30 cellular contexts compared by ENCODE assay signal in the genomic region with DNA sequence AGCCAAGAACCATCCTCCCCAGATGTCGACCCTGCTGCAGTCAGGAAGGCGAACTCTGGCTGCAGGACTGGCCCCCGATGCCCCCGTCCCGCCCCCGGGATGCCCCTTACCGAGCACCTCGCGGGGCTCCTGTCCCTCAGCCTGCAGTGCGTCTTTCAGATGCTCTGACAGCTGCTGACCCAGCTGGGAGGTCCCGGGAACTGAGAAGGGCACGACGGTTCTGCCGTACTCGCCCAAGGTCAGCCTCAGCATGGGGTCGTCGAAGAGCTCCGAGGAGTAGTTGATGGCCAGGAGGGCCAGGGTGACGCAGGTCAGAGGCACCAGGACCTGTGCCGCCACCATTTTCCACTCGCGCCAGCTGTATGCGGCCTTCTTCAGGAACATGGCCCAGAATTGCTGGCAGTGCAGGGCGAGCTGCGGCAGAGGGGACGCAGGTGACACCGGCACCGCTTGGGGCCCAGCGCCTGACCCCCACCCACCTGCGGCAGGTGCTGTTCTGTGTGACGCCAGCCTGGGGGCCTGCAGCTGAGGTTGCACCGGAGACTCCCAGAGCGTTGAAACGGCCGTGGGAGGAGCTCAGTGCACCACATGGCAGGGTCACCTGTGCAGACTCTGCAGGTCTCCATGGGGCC. TPM values are rescaled to one million over a fixed set of nuclear protein-coding genes. Genes with fewer than 3 reads are reported as not detected.
"Had no signal": no experiment of that assay in that cellular context is flagged by ENCODE, and none has a peak within 500 bp of the region (broad histone marks: within the 10 kb centered on the region; RNA-seq: fewer than 3 reads in every experiment).

No MANE protein-coding gene starts in this region.

- H3K27me3 ChIP-seq: colonic mucosa, gastroesophageal sphincter, heart left ventricle, hepatocyte, pancreas, right lobe of liver, transverse colon, upper lobe of right lung, uterus had no signal

- DNase-seq: colonic mucosa; effector CD8-positive, alpha-beta T cell; foreskin fibroblast; heart left ventricle; kidney glomerular epithelial cell; left colon; left ventricle myocardium superior; lower lobe of right lung; naive thymus-derived CD8-positive, alpha-beta T cell; nephron progenitor cell; occipital lobe; pancreas; retina; right lobe of liver; small intestine; stimulated activated CD4-positive, alpha-beta T cell treated with anti-CD3 and anti-CD28 coated beads, Interleukin-12 subunit alpha, Interleukin-12 subunit beta, amount 100 ng/mL, for 4 hours; stimulated activated CD4-positive, alpha-beta T cell treated with anti-CD3 and anti-CD28 coated beads, Interleukin-1b, Interleukin-23, amount 100 ng/mL, for 48 hours; stimulated activated CD4-positive, alpha-beta T cell treated with anti-CD3 and anti-CD28 coated beads, Interleukin-4, amount 100 ng/mL, for 24 hours; transverse colon; upper lobe of right lung; uterus had no signal

- H3K9me3 ChIP-seq: colonic mucosa, gastroesophageal sphincter, heart left ventricle, lower lobe of right lung, pancreas, right lobe of liver, thoracic aorta, transverse colon, upper lobe of right lung, uterus had no signal

- ATAC-seq: esophagus mucosa; gastroesophageal sphincter; heart left ventricle; left colon; left ventricle myocardium superior; lower lobe of right lung; naive thymus-derived CD8-positive, alpha-beta T cell; pancreas; right lobe of liver; stimulated activated effector memory CD8-positive, alpha-beta T cell treated with anti-CD3 and anti-CD28 coated beads, Interleukin-12 subunit alpha, Interleukin-12 subunit beta, amount 100 ng/mL, for 72 hours; upper lobe of right lung had no signal

- H3K9me3 Mint-ChIP-seq: dendritic cell treated with granulocyte-macrophage colony-stimulating factor and Interleukin-4, amounts not matched to agents 40 ng/mL and 50 ng/mL, for 4 days; endodermal cell; naive thymus-derived CD8-positive, alpha-beta T cell; nephron progenitor cell; stimulated activated effector memory CD8-positive, alpha-beta T cell treated with anti-CD3 and anti-CD28 coated beads, Interleukin-12 subunit alpha, Interleukin-12 subunit beta, amount 100 ng/mL, for 72 hours; stimulated activated naive CD8-positive, alpha-beta T cell treated with anti-CD3 and anti-CD28 coated beads, Interleukin-15, Interleukin-2, amounts not matched to agents 100 ng/mL and 50 ng/mL, for 24 hours had no signal

- H3K27ac ChIP-seq: colonic mucosa, epithelial cell of prostate, gastroesophageal sphincter, heart left ventricle, hepatocyte, lower lobe of right lung, pancreas, right lobe of liver, thoracic aorta, transverse colon, upper lobe of right lung, uterus had no signal

- H3K4me3 ChIP-seq: colonic mucosa, gastroesophageal sphincter, heart left ventricle, hepatocyte, lower lobe of right lung, pancreas, right lobe of liver, thoracic aorta, transverse colon, upper lobe of right lung, uterus had no signal

- H3K27me3 Mint-ChIP-seq: dendritic cell treated with granulocyte-macrophage colony-stimulating factor and Interleukin-4, amounts not matched to agents 40 ng/mL and 50 ng/mL, for 4 days; naive thymus-derived CD8-positive, alpha-beta T cell; stimulated activated naive CD8-positive, alpha-beta T cell treated with anti-CD3 and anti-CD28 coated beads, Interleukin-15, Interleukin-2, amounts not matched to agents 100 ng/mL and 50 ng/mL, for 24 hours had no signal

- H3K4me1 ChIP-seq: colonic mucosa, gastroesophageal sphincter, heart left ventricle, lower lobe of right lung, pancreas, right lobe of liver, transverse colon, upper lobe of right lung, uterus had no signal

- FAIRE-seq: pancreas, small intestine had no signal

- H3K27ac Mint-ChIP-seq: dendritic cell treated with granulocyte-macrophage colony-stimulating factor and Interleukin-4, amounts not matched to agents 40 ng/mL and 50 ng/mL, for 4 days; endodermal cell; naive thymus-derived CD8-positive, alpha-beta T cell; nephron progenitor cell; stimulated activated effector memory CD8-positive, alpha-beta T cell treated with anti-CD3 and anti-CD28 coated beads, Interleukin-12 subunit alpha, Interleukin-12 subunit beta, amount 100 ng/mL, for 72 hours; stimulated activated naive CD8-positive, alpha-beta T cell treated with anti-CD3 and anti-CD28 coated beads, Interleukin-15, Interleukin-2, amounts not matched to agents 100 ng/mL and 50 ng/mL, for 24 hours had no signal

- H3K4me1 Mint-ChIP-seq: endodermal cell; naive thymus-derived CD8-positive, alpha-beta T cell; stimulated activated effector memory CD8-positive, alpha-beta T cell treated with anti-CD3 and anti-CD28 coated beads, Interleukin-12 subunit alpha, Interleukin-12 subunit beta, amount 100 ng/mL, for 72 hours had no signal

- H3K4me3 Mint-ChIP-seq: dendritic cell treated with granulocyte-macrophage colony-stimulating factor and Interleukin-4, amounts not matched to agents 40 ng/mL and 50 ng/mL, for 4 days; endodermal cell; naive thymus-derived CD8-positive, alpha-beta T cell; nephron progenitor cell; stimulated activated effector memory CD8-positive, alpha-beta T cell treated with anti-CD3 and anti-CD28 coated beads, Interleukin-12 subunit alpha, Interleukin-12 subunit beta, amount 100 ng/mL, for 72 hours; stimulated activated naive CD8-positive, alpha-beta T cell treated with anti-CD3 and anti-CD28 coated beads, Interleukin-15, Interleukin-2, amounts not matched to agents 100 ng/mL and 50 ng/mL, for 24 hours had no signal

- H3K36me3 ChIP-seq: colonic mucosa, right lobe of liver, transverse colon, uterus had no signal

RNA-seq across cellular contexts. Expression of gene DNASE1L2, which starts 51.8 kb away (rescaled TPM):
- polyA plus RNA-seq: naive thymus-derived CD8-positive, alpha-beta T cell had no signal
